ENCODE assay signal across 15 cellular contexts in genomic region chr20:5975778-5976177, GRCh38. TPM values are rescaled to one million over a fixed set of nuclear protein-coding genes. Genes with fewer than 3 reads are reported as not detected.
DNase-seq lines count a peak whose midpoint lies in the region; ATAC-seq and TF ChIP-seq lines count a peak whose summit lies in the region.
"Had no signal": no experiment of that assay in that cellular context is flagged by ENCODE, and none has a peak within 500 bp of the region (broad histone marks: within the 10 kb centered on the region; RNA-seq: fewer than 3 reads in every experiment).

No MANE protein-coding gene starts in this region.

- no peak overlapping the region for H3K4me3 Mint-ChIP-seq in activated T-cell treated with anti-CD3 and anti-CD28 coated beads, Interleukin-2, amount 50 U/mL, for 4 hours
- H3K4me3 Mint-ChIP-seq: B cell; CD4-positive, alpha-beta T cell; CD8-positive, alpha-beta T cell had no signal

- TF ChIP-seq CTCF in 22Rv1 (IDR thresholded peaks at IDR 0.05) (no peak), VCaP (conservative IDR thresholded peaks at IDR 0.05) (no peak)

- no peak for ATAC-seq in activated T-cell treated with anti-CD3 and anti-CD28 coated beads, Interleukin-2, amount 50 U/mL, for 4 hours
- ATAC-seq: CD8-positive, alpha-beta T cell had no signal

- H3K36me3 Mint-ChIP-seq in activated T-cell treated with anti-CD3 and anti-CD28 coated beads, Interleukin-2, amount 50 U/mL, for 4 hours (ENCODE audit: insufficient read depth): peaks cover 17% of the 10 kb centered on the region

- H3K4me1 Mint-ChIP-seq in activated T-cell treated with anti-CD3 and anti-CD28 coated beads, Interleukin-2, amount 50 U/mL, for 4 hours (ENCODE audit: low read depth): no peaks in the 10 kb centered on the region
- H3K4me1 Mint-ChIP-seq: B cell had no signal

- no peaks in the 10 kb centered on the region for H3K27me3 Mint-ChIP-seq in activated T-cell treated with anti-CD3 and anti-CD28 coated beads, Interleukin-2, amount 50 U/mL, for 4 hours (ENCODE audit: low read depth)
- H3K27me3 Mint-ChIP-seq: B cell; CD4-positive, alpha-beta T cell had no signal

- no peaks in the 10 kb centered on the region for H3K9me3 Mint-ChIP-seq in activated T-cell treated with anti-CD3 and anti-CD28 coated beads, Interleukin-2, amount 50 U/mL, for 4 hours
- H3K9me3 Mint-ChIP-seq: CD4-positive, alpha-beta T cell; CD8-positive, alpha-beta T cell had no signal

- DNase-seq in fibroblast of gingiva (ENCODE audit: low read depth) (peak; percentile 39), NCI-H524 (lab: John Stamatoyannopoulos, UW) (no peak)
- DNase-seq in activated T-cell treated with anti-CD3 and anti-CD28 coated beads, Interleukin-2, amount 50 U/mL, for 4 hours: no peak
- DNase-seq: 8988T; ACHN; Caco-2; Calu3; CD4-positive, alpha-beta T cell; CD8-positive, alpha-beta T cell; DMS79 treated with DMSO at 0.1 percent for 48 hours; GF-D8 had no signal

- H3K27ac ChIP-seq in 22Rv1 (peak overlapping the region; percentile 18; the same call in 1 of the 2 replicates), VCaP (peak overlapping the region; percentile 92)
- H3K27ac ChIP-seq: BLaER1 treated with 17β-estradiol and CSF1 and Interleukin-3, amounts not matched to agents 10 nM and 100 nM had no signal

RNA-seq across cellular contexts. Expression of gene MCM8, which starts 25.3 kb away (rescaled TPM):
- total RNA-seq in activated T-cell treated with anti-CD3 and anti-CD28 coated beads, Interleukin-2, amount 50 U/mL, for 4 hours: 10 to 100 TPM; 19.7 to 27.3 (median 20.1) TPM

RNA-seq across cellular contexts. Expression of gene TRMT6, which starts 25.4 kb away (rescaled TPM):
- 10 to 100 TPM; 45.3 to 47.5 (median 45.8) TPM for total RNA-seq in activated T-cell treated with anti-CD3 and anti-CD28 coated beads, Interleukin-2, amount 50 U/mL, for 4 hours

RNA-seq across cellular contexts. Expression of gene CRLS1, which starts 30.1 kb away (rescaled TPM):
- 10 to 100 TPM; 61.1 to 72.6 (median 66.1) TPM for total RNA-seq in activated T-cell treated with anti-CD3 and anti-CD28 coated beads, Interleukin-2, amount 50 U/mL, for 4 hours
